Comparison of ENCODE assay signal across 2 cellular contexts in the genomic region with DNA sequence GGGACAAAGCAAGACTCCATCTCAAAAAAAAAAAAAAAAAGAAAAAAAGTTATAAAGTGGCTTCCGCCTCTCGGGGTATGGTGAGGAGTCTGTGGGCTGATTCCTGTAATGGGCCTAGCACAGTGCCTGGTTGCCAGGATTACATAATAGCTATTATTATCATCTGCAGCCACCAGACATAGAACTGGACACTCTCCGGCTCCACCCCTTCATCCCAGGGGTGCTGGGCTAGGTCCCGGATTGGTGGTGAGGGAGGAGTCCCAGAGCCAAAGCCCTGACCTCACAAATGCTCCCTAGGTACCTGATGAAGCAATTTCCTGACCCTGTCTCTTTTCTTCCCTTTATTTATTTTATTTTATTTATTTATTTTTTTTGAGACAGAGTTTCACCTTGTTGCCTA.
TF ChIP-seq lines count a peak whose summit lies in the region.

No MANE protein-coding gene starts in this region.

TF ChIP-seq in SK-N-SH, 30 proteins besides CTCF, POLR2A, EP300 and RAD21 (continued from another document):
- TF ChIP-seq USF2 (IDR thresholded peaks at IDR 0.05; ENCODE audit: borderline replicate concordance, low read depth, low read length): no peak
- no peak for TF ChIP-seq TEAD4 (IDR thresholded peaks at IDR 0.05; ENCODE audit: borderline replicate concordance, insufficient read depth)
- TF ChIP-seq ELF1 (IDR thresholded peaks at IDR 0.05): no peak
- TF ChIP-seq SMC3 (IDR thresholded peaks at IDR 0.05; ENCODE audit: low read depth, low read length): no peak
- no peak for TF ChIP-seq EZH2phosphoT487 (IDR thresholded peaks at IDR 0.05; ENCODE audit: borderline replicate concordance, low read depth)
- no peak for TF ChIP-seq TAF1 (IDR thresholded peaks at IDR 0.05; ENCODE audit: borderline replicate concordance, low read depth, low read length)
- no peak for TF ChIP-seq FOXJ3 (CRISPR knock-in tag; IDR thresholded peaks at IDR 0.05)
- TF ChIP-seq ZBTB33 (IDR thresholded peaks at IDR 0.05; ENCODE audit: borderline replicate concordance, low read depth): no peak
- no peak for TF ChIP-seq NFIC (IDR thresholded peaks at IDR 0.05; ENCODE audit: borderline replicate concordance)
- TF ChIP-seq CHD2 (IDR thresholded peaks at IDR 0.05; ENCODE audit: low read length, partially characterized antibody): no peak
- TF ChIP-seq TCF12 (IDR thresholded peaks at IDR 0.05): no peak
- no peak for TF ChIP-seq MEF2A (IDR thresholded peaks at IDR 0.05; ENCODE audit: borderline replicate concordance, low read depth)
- TF ChIP-seq GATA2 (CRISPR knock-in tag; IDR thresholded peaks at IDR 0.05): no peak
- no peak for TF ChIP-seq MAX (IDR thresholded peaks at IDR 0.05; ENCODE audit: low read depth)
- TF ChIP-seq MXI1 (IDR thresholded peaks at IDR 0.05; ENCODE audit: low read depth, low read length): no peak

TF ChIP-seq in SK-N-SH treated with all-trans-retinoic acid at 6 μM for 48 hours, 23 proteins besides CTCF, POLR2A, EP300 and RAD21 (continued from another document):
- no peak for TF ChIP-seq ARNTL (CRISPR knock-in tag; IDR thresholded peaks at IDR 0.05; ENCODE audit: borderline replicate concordance, low read depth)
- TF ChIP-seq BACH2 (CRISPR knock-in tag; IDR thresholded peaks at IDR 0.05; ENCODE audit: borderline replicate concordance): no peak
- no peak for TF ChIP-seq TCF4 (CRISPR knock-in tag; IDR thresholded peaks at IDR 0.05; ENCODE audit: borderline replicate concordance)
- TF ChIP-seq OSR1 (CRISPR knock-in tag; IDR thresholded peaks at IDR 0.05): no peak
- no peak for TF ChIP-seq ZNF565 (CRISPR knock-in tag; conservative IDR thresholded peaks at IDR 0.05; ENCODE audit: low read depth)
- no peak for TF ChIP-seq SNAI2 (CRISPR knock-in tag; IDR thresholded peaks at IDR 0.05)
- TF ChIP-seq, protein P1, sequence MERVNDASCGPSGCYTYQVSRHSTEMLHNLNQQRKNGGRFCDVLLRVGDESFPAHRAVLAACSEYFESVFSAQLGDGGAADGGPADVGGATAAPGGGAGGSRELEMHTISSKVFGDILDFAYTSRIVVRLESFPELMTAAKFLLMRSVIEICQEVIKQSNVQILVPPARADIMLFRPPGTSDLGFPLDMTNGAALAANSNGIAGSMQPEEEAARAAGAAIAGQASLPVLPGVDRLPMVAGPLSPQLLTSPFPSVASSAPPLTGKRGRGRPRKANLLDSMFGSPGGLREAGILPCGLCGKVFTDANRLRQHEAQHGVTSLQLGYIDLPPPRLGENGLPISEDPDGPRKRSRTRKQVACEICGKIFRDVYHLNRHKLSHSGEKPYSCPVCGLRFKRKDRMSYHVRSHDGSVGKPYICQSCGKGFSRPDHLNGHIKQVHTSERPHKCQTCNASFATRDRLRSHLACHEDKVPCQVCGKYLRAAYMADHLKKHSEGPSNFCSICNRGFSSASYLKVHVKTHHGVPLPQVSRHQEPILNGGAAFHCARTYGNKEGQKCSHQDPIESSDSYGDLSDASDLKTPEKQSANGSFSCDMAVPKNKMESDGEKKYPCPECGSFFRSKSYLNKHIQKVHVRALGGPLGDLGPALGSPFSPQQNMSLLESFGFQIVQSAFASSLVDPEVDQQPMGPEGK (CRISPR knock-in tag; IDR thresholded peaks at IDR 0.05; ENCODE audit: borderline replicate concordance): no peak
- TF ChIP-seq RARB (CRISPR knock-in tag; IDR thresholded peaks at IDR 0.05): no peak
- TF ChIP-seq, protein P2, sequence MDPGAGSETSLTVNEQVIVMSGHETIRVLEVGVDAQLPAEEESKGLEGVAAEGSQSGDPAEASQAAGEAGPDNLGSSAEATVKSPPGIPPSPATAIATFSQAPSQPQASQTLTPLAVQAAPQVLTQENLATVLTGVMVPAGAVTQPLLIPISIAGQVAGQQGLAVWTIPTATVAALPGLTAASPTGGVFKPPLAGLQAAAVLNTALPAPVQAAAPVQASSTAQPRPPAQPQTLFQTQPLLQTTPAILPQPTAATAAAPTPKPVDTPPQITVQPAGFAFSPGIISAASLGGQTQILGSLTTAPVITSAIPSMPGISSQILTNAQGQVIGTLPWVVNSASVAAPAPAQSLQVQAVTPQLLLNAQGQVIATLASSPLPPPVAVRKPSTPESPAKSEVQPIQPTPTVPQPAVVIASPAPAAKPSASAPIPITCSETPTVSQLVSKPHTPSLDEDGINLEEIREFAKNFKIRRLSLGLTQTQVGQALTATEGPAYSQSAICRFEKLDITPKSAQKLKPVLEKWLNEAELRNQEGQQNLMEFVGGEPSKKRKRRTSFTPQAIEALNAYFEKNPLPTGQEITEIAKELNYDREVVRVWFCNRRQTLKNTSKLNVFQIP (CRISPR knock-in tag; IDR thresholded peaks at IDR 0.05; ENCODE audit: borderline replicate concordance, low read depth): no peak
- TF ChIP-seq ZNF8 (CRISPR knock-in tag; IDR thresholded peaks at IDR 0.05): no peak
- TF ChIP-seq, protein P3, sequence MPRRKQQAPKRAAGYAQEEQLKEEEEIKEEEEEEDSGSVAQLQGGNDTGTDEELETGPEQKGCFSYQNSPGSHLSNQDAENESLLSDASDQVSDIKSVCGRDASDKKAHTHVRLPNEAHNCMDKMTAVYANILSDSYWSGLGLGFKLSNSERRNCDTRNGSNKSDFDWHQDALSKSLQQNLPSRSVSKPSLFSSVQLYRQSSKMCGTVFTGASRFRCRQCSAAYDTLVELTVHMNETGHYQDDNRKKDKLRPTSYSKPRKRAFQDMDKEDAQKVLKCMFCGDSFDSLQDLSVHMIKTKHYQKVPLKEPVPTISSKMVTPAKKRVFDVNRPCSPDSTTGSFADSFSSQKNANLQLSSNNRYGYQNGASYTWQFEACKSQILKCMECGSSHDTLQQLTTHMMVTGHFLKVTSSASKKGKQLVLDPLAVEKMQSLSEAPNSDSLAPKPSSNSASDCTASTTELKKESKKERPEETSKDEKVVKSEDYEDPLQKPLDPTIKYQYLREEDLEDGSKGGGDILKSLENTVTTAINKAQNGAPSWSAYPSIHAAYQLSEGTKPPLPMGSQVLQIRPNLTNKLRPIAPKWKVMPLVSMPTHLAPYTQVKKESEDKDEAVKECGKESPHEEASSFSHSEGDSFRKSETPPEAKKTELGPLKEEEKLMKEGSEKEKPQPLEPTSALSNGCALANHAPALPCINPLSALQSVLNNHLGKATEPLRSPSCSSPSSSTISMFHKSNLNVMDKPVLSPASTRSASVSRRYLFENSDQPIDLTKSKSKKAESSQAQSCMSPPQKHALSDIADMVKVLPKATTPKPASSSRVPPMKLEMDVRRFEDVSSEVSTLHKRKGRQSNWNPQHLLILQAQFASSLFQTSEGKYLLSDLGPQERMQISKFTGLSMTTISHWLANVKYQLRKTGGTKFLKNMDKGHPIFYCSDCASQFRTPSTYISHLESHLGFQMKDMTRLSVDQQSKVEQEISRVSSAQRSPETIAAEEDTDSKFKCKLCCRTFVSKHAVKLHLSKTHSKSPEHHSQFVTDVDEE (CRISPR knock-in tag; IDR thresholded peaks at IDR 0.05): no peak
